ENCODE assay signal across 2 cellular contexts in the genomic region with DNA sequence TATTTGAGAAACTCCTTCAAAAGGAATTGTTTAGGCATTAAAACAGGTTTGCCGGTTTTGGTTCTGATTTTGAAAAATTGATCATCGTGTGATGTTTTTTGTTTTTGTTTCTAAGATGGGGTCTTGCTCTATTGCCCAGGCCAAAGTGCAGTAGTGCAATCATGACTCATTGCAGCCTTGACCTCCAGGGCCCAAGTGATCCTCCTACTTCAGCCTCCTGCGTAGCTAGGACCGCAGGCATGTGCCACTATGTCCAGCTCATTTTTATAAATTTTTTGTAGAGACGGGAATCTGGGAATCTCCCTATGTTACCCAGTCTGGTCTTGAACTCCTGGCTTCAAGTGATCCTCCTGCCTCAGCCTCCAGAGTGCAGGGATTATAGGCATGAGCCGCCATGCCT.
TF ChIP-seq lines count a peak whose summit lies in the region.

No MANE protein-coding gene starts in this region.

TF ChIP-seq in HEK293, 187 proteins besides CTCF, POLR2A, EP300 and RAD21 (continued from another document):
- TF ChIP-seq, protein P1, sequence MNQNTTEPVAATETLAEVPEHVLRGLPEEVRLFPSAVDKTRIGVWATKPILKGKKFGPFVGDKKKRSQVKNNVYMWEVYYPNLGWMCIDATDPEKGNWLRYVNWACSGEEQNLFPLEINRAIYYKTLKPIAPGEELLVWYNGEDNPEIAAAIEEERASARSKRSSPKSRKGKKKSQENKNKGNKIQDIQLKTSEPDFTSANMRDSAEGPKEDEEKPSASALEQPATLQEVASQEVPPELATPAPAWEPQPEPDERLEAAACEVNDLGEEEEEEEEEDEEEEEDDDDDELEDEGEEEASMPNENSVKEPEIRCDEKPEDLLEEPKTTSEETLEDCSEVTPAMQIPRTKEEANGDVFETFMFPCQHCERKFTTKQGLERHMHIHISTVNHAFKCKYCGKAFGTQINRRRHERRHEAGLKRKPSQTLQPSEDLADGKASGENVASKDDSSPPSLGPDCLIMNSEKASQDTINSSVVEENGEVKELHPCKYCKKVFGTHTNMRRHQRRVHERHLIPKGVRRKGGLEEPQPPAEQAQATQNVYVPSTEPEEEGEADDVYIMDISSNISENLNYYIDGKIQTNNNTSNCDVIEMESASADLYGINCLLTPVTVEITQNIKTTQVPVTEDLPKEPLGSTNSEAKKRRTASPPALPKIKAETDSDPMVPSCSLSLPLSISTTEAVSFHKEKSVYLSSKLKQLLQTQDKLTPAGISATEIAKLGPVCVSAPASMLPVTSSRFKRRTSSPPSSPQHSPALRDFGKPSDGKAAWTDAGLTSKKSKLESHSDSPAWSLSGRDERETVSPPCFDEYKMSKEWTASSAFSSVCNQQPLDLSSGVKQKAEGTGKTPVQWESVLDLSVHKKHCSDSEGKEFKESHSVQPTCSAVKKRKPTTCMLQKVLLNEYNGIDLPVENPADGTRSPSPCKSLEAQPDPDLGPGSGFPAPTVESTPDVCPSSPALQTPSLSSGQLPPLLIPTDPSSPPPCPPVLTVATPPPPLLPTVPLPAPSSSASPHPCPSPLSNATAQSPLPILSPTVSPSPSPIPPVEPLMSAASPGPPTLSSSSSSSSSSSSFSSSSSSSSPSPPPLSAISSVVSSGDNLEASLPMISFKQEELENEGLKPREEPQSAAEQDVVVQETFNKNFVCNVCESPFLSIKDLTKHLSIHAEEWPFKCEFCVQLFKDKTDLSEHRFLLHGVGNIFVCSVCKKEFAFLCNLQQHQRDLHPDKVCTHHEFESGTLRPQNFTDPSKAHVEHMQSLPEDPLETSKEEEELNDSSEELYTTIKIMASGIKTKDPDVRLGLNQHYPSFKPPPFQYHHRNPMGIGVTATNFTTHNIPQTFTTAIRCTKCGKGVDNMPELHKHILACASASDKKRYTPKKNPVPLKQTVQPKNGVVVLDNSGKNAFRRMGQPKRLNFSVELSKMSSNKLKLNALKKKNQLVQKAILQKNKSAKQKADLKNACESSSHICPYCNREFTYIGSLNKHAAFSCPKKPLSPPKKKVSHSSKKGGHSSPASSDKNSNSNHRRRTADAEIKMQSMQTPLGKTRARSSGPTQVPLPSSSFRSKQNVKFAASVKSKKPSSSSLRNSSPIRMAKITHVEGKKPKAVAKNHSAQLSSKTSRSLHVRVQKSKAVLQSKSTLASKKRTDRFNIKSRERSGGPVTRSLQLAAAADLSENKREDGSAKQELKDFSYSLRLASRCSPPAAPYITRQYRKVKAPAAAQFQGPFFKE (tag by site-specific recombination; IDR thresholded peaks at IDR 0.05; ENCODE audit: borderline replicate concordance) = no peak
- TF ChIP-seq, protein P2, sequence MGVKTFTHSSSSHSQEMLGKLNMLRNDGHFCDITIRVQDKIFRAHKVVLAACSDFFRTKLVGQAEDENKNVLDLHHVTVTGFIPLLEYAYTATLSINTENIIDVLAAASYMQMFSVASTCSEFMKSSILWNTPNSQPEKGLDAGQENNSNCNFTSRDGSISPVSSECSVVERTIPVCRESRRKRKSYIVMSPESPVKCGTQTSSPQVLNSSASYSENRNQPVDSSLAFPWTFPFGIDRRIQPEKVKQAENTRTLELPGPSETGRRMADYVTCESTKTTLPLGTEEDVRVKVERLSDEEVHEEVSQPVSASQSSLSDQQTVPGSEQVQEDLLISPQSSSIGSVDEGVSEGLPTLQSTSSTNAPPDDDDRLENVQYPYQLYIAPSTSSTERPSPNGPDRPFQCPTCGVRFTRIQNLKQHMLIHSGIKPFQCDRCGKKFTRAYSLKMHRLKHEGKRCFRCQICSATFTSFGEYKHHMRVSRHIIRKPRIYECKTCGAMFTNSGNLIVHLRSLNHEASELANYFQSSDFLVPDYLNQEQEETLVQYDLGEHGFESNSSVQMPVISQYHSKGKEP (tag by site-specific recombination; IDR thresholded peaks at IDR 0.05) = no peak
TF ChIP-seq in HEK293: peak in this region for 1.

TF ChIP-seq in liver, 16 proteins besides CTCF, POLR2A, EP300 and RAD21 (continued from another document):
- TF ChIP-seq, protein P3, sequence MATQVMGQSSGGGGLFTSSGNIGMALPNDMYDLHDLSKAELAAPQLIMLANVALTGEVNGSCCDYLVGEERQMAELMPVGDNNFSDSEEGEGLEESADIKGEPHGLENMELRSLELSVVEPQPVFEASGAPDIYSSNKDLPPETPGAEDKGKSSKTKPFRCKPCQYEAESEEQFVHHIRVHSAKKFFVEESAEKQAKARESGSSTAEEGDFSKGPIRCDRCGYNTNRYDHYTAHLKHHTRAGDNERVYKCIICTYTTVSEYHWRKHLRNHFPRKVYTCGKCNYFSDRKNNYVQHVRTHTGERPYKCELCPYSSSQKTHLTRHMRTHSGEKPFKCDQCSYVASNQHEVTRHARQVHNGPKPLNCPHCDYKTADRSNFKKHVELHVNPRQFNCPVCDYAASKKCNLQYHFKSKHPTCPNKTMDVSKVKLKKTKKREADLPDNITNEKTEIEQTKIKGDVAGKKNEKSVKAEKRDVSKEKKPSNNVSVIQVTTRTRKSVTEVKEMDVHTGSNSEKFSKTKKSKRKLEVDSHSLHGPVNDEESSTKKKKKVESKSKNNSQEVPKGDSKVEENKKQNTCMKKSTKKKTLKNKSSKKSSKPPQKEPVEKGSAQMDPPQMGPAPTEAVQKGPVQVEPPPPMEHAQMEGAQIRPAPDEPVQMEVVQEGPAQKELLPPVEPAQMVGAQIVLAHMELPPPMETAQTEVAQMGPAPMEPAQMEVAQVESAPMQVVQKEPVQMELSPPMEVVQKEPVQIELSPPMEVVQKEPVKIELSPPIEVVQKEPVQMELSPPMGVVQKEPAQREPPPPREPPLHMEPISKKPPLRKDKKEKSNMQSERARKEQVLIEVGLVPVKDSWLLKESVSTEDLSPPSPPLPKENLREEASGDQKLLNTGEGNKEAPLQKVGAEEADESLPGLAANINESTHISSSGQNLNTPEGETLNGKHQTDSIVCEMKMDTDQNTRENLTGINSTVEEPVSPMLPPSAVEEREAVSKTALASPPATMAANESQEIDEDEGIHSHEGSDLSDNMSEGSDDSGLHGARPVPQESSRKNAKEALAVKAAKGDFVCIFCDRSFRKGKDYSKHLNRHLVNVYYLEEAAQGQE (IDR thresholded peaks at IDR 0.05) = no peak
- TF ChIP-seq FOXA1 (IDR thresholded peaks at IDR 0.05) = no peak
TF ChIP-seq in liver: peak in this region for 2.
